Comparison of ENCODE assay signal across 9 cellular contexts in the genomic region with DNA sequence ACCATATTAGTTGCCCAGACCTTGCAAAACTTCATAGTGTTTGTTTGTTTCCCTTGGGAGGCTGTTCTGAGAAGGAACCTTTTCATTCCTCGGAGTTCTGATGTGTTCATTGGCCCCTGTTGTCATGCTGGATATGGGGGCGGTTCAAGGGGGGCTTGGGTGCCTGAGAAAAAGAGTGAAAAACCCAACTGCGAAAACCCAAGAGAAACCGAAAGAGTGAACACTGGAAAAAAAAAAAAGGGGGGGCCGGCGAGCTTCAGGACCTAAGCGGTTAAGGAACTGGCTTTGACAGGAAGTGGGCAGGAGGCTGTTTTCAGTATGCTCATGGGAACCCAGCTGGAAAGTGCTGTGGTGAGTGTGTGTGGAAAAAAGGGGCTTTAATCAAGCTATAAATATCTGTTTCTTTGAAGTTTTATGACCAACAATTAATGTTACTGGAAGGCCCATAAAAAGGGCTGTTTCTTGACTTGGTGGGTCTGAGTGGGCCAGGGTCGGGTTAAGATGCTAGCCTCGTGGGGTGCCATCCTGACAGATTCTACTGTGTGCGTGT.
A peak's percentile ranks its signal among the peaks of the same experiment; 100 is the strongest.
DNase-seq lines count a peak whose midpoint lies in the region; ATAC-seq and TF ChIP-seq lines count a peak whose summit lies in the region.
"Had no signal": no experiment of that assay in that cellular context is flagged by ENCODE, and none has a peak within 500 bp of the region (broad histone marks: within the 10 kb centered on the region; RNA-seq: fewer than 3 reads in every experiment).

No MANE protein-coding gene starts in this region.

- peaks cover 1% of the 10 kb centered on the region; the same call in 1 of the 2 replicates for H3K27me3 Mint-ChIP-seq in HFFc6 (ENCODE audit: insufficient read depth)

- H3K9me3 Mint-ChIP-seq in stimulated activated effector memory CD8-positive, alpha-beta T cell treated with anti-CD3 and anti-CD28 coated beads, Interleukin-12 subunit alpha, Interleukin-12 subunit beta, amount 100 ng/mL, for 72 hours: peaks cover 6% of the 10 kb centered on the region
- peaks cover 66% of the 10 kb centered on the region for H3K9me3 Mint-ChIP-seq in HFFc6

- DNase-seq in H4 (ENCODE audit: low spot score): peak; percentile 84
- DNase-seq in T-helper 22 cell (ENCODE audit: low read depth): peak; percentile 2
- peak; percentile 76 for DNase-seq in foreskin melanocyte
- DNase-seq in stimulated activated effector memory CD8-positive, alpha-beta T cell treated with anti-CD3 and anti-CD28 coated beads, Interleukin-12 subunit alpha, Interleukin-12 subunit beta, amount 100 ng/mL, for 72 hours (ENCODE audit: low spot score in 2 of 2): peak; percentile 45 to 79
- no peak for DNase-seq in amniotic stem cell (lab: John Stamatoyannopoulos, UW)
- DNase-seq in NCI-H146 treated with DMSO at 0.1 percent for 48 hours (lab: John Stamatoyannopoulos, UW; ENCODE audit: unreplicated experiment): no peak
- DNase-seq in HFFc6: no peak
- no peak for DNase-seq in iPS-NIHi11 (ENCODE audit: low spot score)

- peaks cover 11% of the 10 kb centered on the region for H3K36me3 Mint-ChIP-seq in stimulated activated effector memory CD8-positive, alpha-beta T cell treated with anti-CD3 and anti-CD28 coated beads, Interleukin-12 subunit alpha, Interleukin-12 subunit beta, amount 100 ng/mL, for 72 hours
- peaks cover 5% of the 10 kb centered on the region for H3K36me3 Mint-ChIP-seq in HFFc6 (ENCODE audit: low read depth)

- peak; percentile 82 for ATAC-seq in stimulated activated effector memory CD8-positive, alpha-beta T cell treated with anti-CD3 and anti-CD28 coated beads, Interleukin-12 subunit alpha, Interleukin-12 subunit beta, amount 100 ng/mL, for 72 hours
- ATAC-seq: body of pancreas had no signal

- peak overlapping the region; percentile 54 for H3K4me3 Mint-ChIP-seq in stimulated activated effector memory CD8-positive, alpha-beta T cell treated with anti-CD3 and anti-CD28 coated beads, Interleukin-12 subunit alpha, Interleukin-12 subunit beta, amount 100 ng/mL, for 72 hours
- no peak overlapping the region for H3K4me3 Mint-ChIP-seq in HFFc6

- H3K4me1 Mint-ChIP-seq in stimulated activated effector memory CD8-positive, alpha-beta T cell treated with anti-CD3 and anti-CD28 coated beads, Interleukin-12 subunit alpha, Interleukin-12 subunit beta, amount 100 ng/mL, for 72 hours: peaks cover 66% of the 10 kb centered on the region
- H3K4me1 Mint-ChIP-seq in HFFc6 (ENCODE audit: low read depth): no peaks in the 10 kb centered on the region

- no peak for TF ChIP-seq CTCF in HFFc6 (IDR thresholded peaks at IDR 0.05)

- H3K27ac Mint-ChIP-seq in stimulated activated effector memory CD8-positive, alpha-beta T cell treated with anti-CD3 and anti-CD28 coated beads, Interleukin-12 subunit alpha, Interleukin-12 subunit beta, amount 100 ng/mL, for 72 hours: peak overlapping the region; percentile 90
- no peak overlapping the region for H3K27ac Mint-ChIP-seq in HFFc6

Comparison
In these comparisons a context has a peak if more than half of its experiments do, and no peak if none do; other contexts are left out.
1. DNase-seq: peak in H4 (single experiment), T-helper 22 cell (single experiment), foreskin melanocyte (single experiment) and stimulated activated effector memory CD8-positive, alpha-beta T cell treated with anti-CD3 and anti-CD28 coated beads, Interleukin-12 subunit alpha, Interleukin-12 subunit beta, amount 100 ng/mL, for 72 hours (2 of 2); none in amniotic stem cell (single experiment), NCI-H146 treated with DMSO at 0.1 percent for 48 hours (single experiment), HFFc6 (single experiment) and iPS-NIHi11 (single experiment).